ENCODE assay signal across 28 cellular contexts in the genomic region with DNA sequence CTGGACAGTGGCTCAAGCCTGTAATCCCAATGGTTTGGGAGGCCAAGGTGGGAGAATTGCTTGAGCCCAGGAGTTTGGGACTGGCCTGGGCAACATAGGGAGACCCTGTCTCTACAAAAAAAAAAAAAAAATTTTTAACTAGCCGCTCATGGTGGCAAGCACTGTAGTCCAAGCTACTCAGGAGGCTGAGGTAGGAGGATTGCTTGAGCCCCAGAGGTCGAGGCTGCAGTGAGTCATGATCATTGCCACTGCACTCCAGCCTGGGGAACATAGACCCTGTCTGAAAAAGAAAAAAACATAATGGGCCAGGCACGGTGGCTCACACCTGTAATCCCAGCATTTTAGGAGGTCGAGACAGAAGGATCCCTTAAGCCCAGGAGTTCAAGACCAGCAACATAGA. TPM values are rescaled to one million over a fixed set of nuclear protein-coding genes. Genes with fewer than 3 reads are reported as not detected.
"Had no signal": no experiment of that assay in that cellular context is flagged by ENCODE, and none has a peak within 500 bp of the region (broad histone marks: within the 10 kb centered on the region; RNA-seq: fewer than 3 reads in every experiment).

No MANE protein-coding gene starts in this region.

- H3K36me3 ChIP-seq: ascending aorta, breast epithelium, cardiac muscle cell, colonic mucosa, esophagus squamous epithelium had no signal

- H3K27me3 Mint-ChIP-seq: activated CD8-positive, alpha-beta T cell treated with anti-CD3 and anti-CD28 coated beads for 36 hours; activated T-cell treated with anti-CD3 and anti-CD28 coated beads, Interleukin-2, amount 50 U/mL, for 24 hours; brain had no signal

- H3K9me3 ChIP-seq: ascending aorta, colonic mucosa had no signal

- H3K4me3 Mint-ChIP-seq: activated CD8-positive, alpha-beta T cell treated with anti-CD3 and anti-CD28 coated beads for 36 hours; activated naive CD4-positive, alpha-beta T cell treated with anti-CD3 and anti-CD28 coated beads, Interleukin-2, amount 10 ng/mL, durations not matched to agents 7 days and 5 days; activated naive CD8-positive, alpha-beta T cell treated with anti-CD3 and anti-CD28 coated beads, Interleukin-2, amount 10 ng/mL, durations not matched to agents 7 days and 5 days; activated T-cell treated with anti-CD3 and anti-CD28 coated beads, Interleukin-2, amount 50 U/mL, for 24 hours; activated T-cell treated with anti-CD3 and anti-CD28 coated beads, Interleukin-2, amount 50 U/mL, for 72 hours; WTC11 had no signal

- H3K27ac ChIP-seq: ascending aorta, breast epithelium, cardiac muscle cell, colonic mucosa, epithelial cell of prostate, esophagus squamous epithelium had no signal

- H3K27me3 ChIP-seq: ascending aorta, breast epithelium, cardiac muscle cell, colonic mucosa, esophagus squamous epithelium, heart left ventricle had no signal

- H3K4me1 ChIP-seq: ascending aorta, breast epithelium, colonic mucosa had no signal

- H3K27ac Mint-ChIP-seq: activated CD8-positive, alpha-beta T cell treated with anti-CD3 and anti-CD28 coated beads for 36 hours; activated naive CD4-positive, alpha-beta T cell treated with anti-CD3 and anti-CD28 coated beads, Interleukin-2, amount 10 ng/mL, durations not matched to agents 7 days and 5 days; activated naive CD4-positive, alpha-beta T cell treated with anti-CD3 and anti-CD28 coated beads, Interleukin-2, amount 50 U/mL, for 72 hours; activated naive CD8-positive, alpha-beta T cell treated with anti-CD3 and anti-CD28 coated beads, Interleukin-2, amount 10 ng/mL, durations not matched to agents 7 days and 5 days; activated T-cell treated with anti-CD3 and anti-CD28 coated beads, Interleukin-2, amount 50 U/mL, for 24 hours; activated T-cell treated with anti-CD3 and anti-CD28 coated beads, Interleukin-2, amount 50 U/mL, for 72 hours had no signal

- H3K4me1 Mint-ChIP-seq: activated naive CD4-positive, alpha-beta T cell treated with anti-CD3 and anti-CD28 coated beads, Interleukin-2, amount 10 ng/mL, durations not matched to agents 7 days and 5 days had no signal

- H3K36me3 Mint-ChIP-seq: activated naive CD8-positive, alpha-beta T cell treated with anti-CD3 and anti-CD28 coated beads, Interleukin-2, amount 10 ng/mL, durations not matched to agents 7 days and 5 days had no signal

- H3K4me3 ChIP-seq: ascending aorta, breast epithelium, cardiac muscle cell, colonic mucosa, esophagus squamous epithelium, heart left ventricle had no signal

- DNase-seq: activated CD4-positive, alpha-beta T cell treated with anti-CD3 and anti-CD28 coated beads for 48 hours; activated CD4-positive, alpha-beta T cell treated with anti-CD3 and anti-CD28 coated beads, Interleukin-2, amount 50 U/mL, for 1 hour; activated CD4-positive, alpha-beta T cell treated with anti-CD3 and anti-CD28 coated beads, Interleukin-2, amount 50 U/mL, for 48 hours; activated CD8-positive, alpha-beta memory T cell treated with anti-CD3 and anti-CD28 coated beads, Interleukin-2, amount 50 U/mL, for 48 hours; activated CD8-positive, alpha-beta T cell treated with anti-CD3 and anti-CD28 coated beads for 36 hours; activated gamma-delta T cell; activated naive CD4-positive, alpha-beta T cell; activated naive CD4-positive, alpha-beta T cell treated with anti-CD3 and anti-CD28 coated beads, Interleukin-2, amount 10 ng/mL, durations not matched to agents 7 days and 5 days; activated naive CD8-positive, alpha-beta T cell treated with anti-CD3 and anti-CD28 coated beads, Interleukin-2, amount 10 ng/mL, durations not matched to agents 7 days and 5 days; activated T-cell treated with anti-CD3 and anti-CD28 coated beads for 4 hours; activated T-cell treated with anti-CD3 and anti-CD28 coated beads, Interleukin-2, amount 50 U/mL, for 72 hours; central memory CD4-positive, alpha-beta T cell; cerebellar nuclear complex; colonic mucosa; effector CD8-positive, alpha-beta T cell; esophagus squamous epithelium; T-helper 2 cell had no signal

- ATAC-seq: activated CD8-positive, alpha-beta T cell treated with anti-CD3 and anti-CD28 coated beads for 36 hours; activated naive CD4-positive, alpha-beta T cell treated with anti-CD3 and anti-CD28 coated beads, Interleukin-2, amount 50 U/mL, for 72 hours; activated T-cell treated with anti-CD3 and anti-CD28 coated beads, Interleukin-2, amount 50 U/mL, for 72 hours; heart left ventricle; WTC11 had no signal

RNA-seq across cellular contexts. Expression of a gene that starts 23.6 kb away (rescaled TPM):
- total RNA-seq: dermis microvascular lymphatic vessel endothelial cell; esophagus squamous epithelium; T-helper 1 cell treated with Interleukin-12 subunit alpha and Interleukin-12 subunit beta and Interleukin-4 antibody, amounts not matched to agents 30 ng/mL and 1 ng/mL, for 36 hours had no signal
